In genomic region chr10:32538256-32538655, GRCh38 we compare ENCODE assay signal across 26 cellular contexts.
"Had no signal": no experiment of that assay in that cellular context is flagged by ENCODE, and none has a peak within 500 bp of the region (broad histone marks: within the 10 kb centered on the region; RNA-seq: fewer than 3 reads in every experiment).

No MANE protein-coding gene starts in this region.

- FAIRE-seq: endothelial cell of umbilical vein, urothelium cell line had no signal

- ATAC-seq: heart right ventricle; left cardiac atrium; left lung; naive thymus-derived CD8-positive, alpha-beta T cell; psoas muscle; right cardiac atrium; stimulated activated naive B cell treated with anti-CD40 and anti-IgM and Interleukin-4, amounts not matched to agents 10 μg/mL and 1 μg/mL and 100 μg/mL, for 72 hours had no signal

- H3K4me3 ChIP-seq: coronary artery, esophagus muscularis mucosa, heart right ventricle, left lung, psoas muscle, sigmoid colon, spleen, thoracic aorta, tibial nerve, upper lobe of left lung had no signal

- H3K4me1 ChIP-seq: esophagus muscularis mucosa, heart right ventricle, left lung, psoas muscle, sigmoid colon, spleen, tibial nerve, upper lobe of left lung had no signal

- DNase-seq: dermis blood vessel endothelial cell; effector memory CD4-positive, alpha-beta T cell; foreskin melanocyte; glutamatergic neuron; heart right ventricle; hippocampal formation; left cardiac atrium; left lung; mammary epithelial cell; mesendoderm; midbrain; naive thymus-derived CD8-positive, alpha-beta T cell; nephron progenitor cell; nucleus accumbens; psoas muscle; right cardiac atrium; sigmoid colon; spleen; stimulated activated naive B cell treated with anti-CD40 and anti-IgM and Interleukin-4, amounts not matched to agents 10 μg/mL and 1 μg/mL and 100 μg/mL, for 72 hours; upper lobe of left lung had no signal

- H3K27ac ChIP-seq: coronary artery, esophagus muscularis mucosa, heart right ventricle, left lung, psoas muscle, sigmoid colon, spleen, thoracic aorta, tibial nerve, upper lobe of left lung had no signal

- H3K36me3 ChIP-seq: esophagus muscularis mucosa, left lung, sigmoid colon, thoracic aorta, upper lobe of left lung had no signal

- H3K9me3 ChIP-seq: thoracic aorta had no signal

- H3K27me3 ChIP-seq: esophagus muscularis mucosa, heart right ventricle, left lung, sigmoid colon, spleen, tibial nerve, upper lobe of left lung had no signal
